1 cellular context compared by ENCODE assay signal in the genomic region with DNA sequence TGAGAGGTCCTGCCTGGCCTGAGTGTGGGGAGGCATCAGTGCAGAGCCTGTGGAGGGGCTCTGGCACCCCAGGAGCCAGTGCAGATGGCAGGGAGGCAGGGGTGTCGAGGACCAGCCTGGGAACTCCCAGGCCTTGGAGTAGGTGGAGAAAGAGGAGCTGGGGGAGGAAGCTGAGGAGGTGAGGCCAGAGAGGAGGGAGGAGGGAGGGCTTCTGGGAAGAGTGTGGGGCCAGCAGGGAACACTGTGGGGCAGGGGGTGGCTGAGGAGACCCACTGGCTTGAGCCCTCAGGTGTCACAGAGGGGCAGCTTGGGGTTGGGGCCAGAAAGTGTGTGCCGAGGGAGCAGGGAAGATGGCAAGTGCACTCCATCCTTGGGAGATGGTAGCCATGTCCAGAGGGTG.
TF ChIP-seq lines count a peak whose summit lies in the region.

No MANE protein-coding gene starts in this region.

TF ChIP-seq in GM12891, 5 proteins besides CTCF, POLR2A, EP300 and RAD21 (continued from another document):
- no peak for TF ChIP-seq POU2F2 (IDR thresholded peaks at IDR 0.05; ENCODE audit: low read depth, low read length)
